Comparison of ENCODE assay signal across 27 cellular contexts in genomic region chr11:23155503-23155902, GRCh38.
"Had no signal": no experiment of that assay in that cellular context is flagged by ENCODE, and none has a peak within 500 bp of the region (broad histone marks: within the 10 kb centered on the region; RNA-seq: fewer than 3 reads in every experiment).

No MANE protein-coding gene starts in this region.

- H3K27ac ChIP-seq: colonic mucosa, coronary artery, dorsolateral prefrontal cortex, epithelial cell of prostate, esophagus muscularis mucosa, esophagus squamous epithelium, foreskin keratinocyte, gastrocnemius medialis, gastroesophageal sphincter, heart left ventricle, heart right ventricle had no signal

- H3K27me3 ChIP-seq: colonic mucosa, dorsolateral prefrontal cortex, esophagus muscularis mucosa, esophagus squamous epithelium, foreskin keratinocyte, gastrocnemius medialis, gastroesophageal sphincter, heart left ventricle, heart right ventricle had no signal

- H3K9me3 ChIP-seq: colonic mucosa, esophagus muscularis mucosa, esophagus squamous epithelium, gastrocnemius medialis, gastroesophageal sphincter, heart left ventricle, heart right ventricle had no signal

- DNase-seq: colonic mucosa; cortex of kidney; dermis blood vessel endothelial cell; effector CD4-positive, alpha-beta T cell; effector CD8-positive, alpha-beta T cell; effector memory CD4-positive, alpha-beta T cell; effector memory CD8-positive, alpha-beta T cell; endodermal cell; erythroblast; esophagus squamous epithelium; foreskin fibroblast; foreskin keratinocyte; foreskin melanocyte; gastrocnemius medialis; glutamatergic neuron; head of caudate nucleus; heart left ventricle; heart right ventricle had no signal

- FAIRE-seq: colon, endometrium, endothelial cell of umbilical vein had no signal

- H3K4me3 ChIP-seq: colonic mucosa, coronary artery, dorsolateral prefrontal cortex, esophagus muscularis mucosa, esophagus squamous epithelium, gastrocnemius medialis, gastroesophageal sphincter, heart left ventricle, heart right ventricle had no signal

- ATAC-seq: effector memory CD8-positive, alpha-beta T cell; esophagus mucosa; foreskin keratinocyte; gastrocnemius medialis; gastroesophageal sphincter; heart left ventricle; heart right ventricle had no signal

- H3K36me3 ChIP-seq: colonic mucosa, esophagus muscularis mucosa, esophagus squamous epithelium, gastrocnemius medialis, gastroesophageal sphincter, heart left ventricle, heart right ventricle had no signal

- H3K4me1 ChIP-seq: colonic mucosa, esophagus muscularis mucosa, esophagus squamous epithelium, foreskin keratinocyte, gastrocnemius medialis, gastroesophageal sphincter, heart left ventricle, heart right ventricle had no signal
